In genomic region chr22:37414288-37414687, GRCh38 we compare ENCODE assay signal across 1 cellular context.
TF ChIP-seq lines count a peak whose summit lies in the region.

No MANE protein-coding gene starts in this region.

TF ChIP-seq in A549, 52 proteins besides CTCF, POLR2A, EP300 and RAD21 (continued from another document):
- TF ChIP-seq ZFP36 (IDR thresholded peaks at IDR 0.05; ENCODE audit: borderline replicate concordance, partially characterized antibody) (peak; percentile 26), E2F6 (IDR thresholded peaks at IDR 0.05; ENCODE audit: borderline replicate concordance, low read depth) (no peak)
